9 cellular contexts compared by ENCODE assay signal in the genomic region with DNA sequence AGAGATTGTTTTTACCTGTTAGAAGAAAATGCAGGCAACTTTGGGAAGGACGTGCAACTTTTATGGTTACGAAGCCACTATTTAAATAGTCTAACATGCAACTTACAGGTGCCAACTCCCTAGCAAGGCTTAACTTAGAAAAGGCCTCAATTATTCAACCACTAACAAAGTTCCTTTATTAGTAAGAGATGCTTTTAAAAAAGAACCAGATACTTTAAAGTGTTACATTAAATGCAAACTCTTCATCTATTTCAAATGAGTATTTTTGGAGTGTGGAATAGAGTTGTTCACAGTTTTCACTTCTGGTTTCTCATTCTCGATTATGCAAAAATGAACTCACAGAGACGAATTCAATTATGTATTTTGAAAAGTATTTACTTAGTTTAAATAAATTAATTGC. TPM values are rescaled to one million over a fixed set of nuclear protein-coding genes. Genes with fewer than 3 reads are reported as not detected.
DNase-seq lines count a peak whose midpoint lies in the region; ATAC-seq and FAIRE-seq lines count a peak whose summit lies in the region.
"Had no signal": no experiment of that assay in that cellular context is flagged by ENCODE, and none has a peak within 500 bp of the region (broad histone marks: within the 10 kb centered on the region; RNA-seq: fewer than 3 reads in every experiment).

No MANE protein-coding gene starts in this region.

- CTCF ChIA-PET in activated naive CD4-positive, alpha-beta T cell treated with anti-CD3 and anti-CD28 coated beads, Interleukin-2, amount 10 ng/mL, durations not matched to agents 7 days and 5 days (lab: Charles Lee): interaction anchor here (0.6 kb wide), 1 partner anchor 8 kb away, joined by 3 read pairs; no protein-coding TSS in a partner anchor

- H3K27me3 Mint-ChIP-seq in activated naive CD4-positive, alpha-beta T cell treated with anti-CD3 and anti-CD28 coated beads, Interleukin-2, amount 10 ng/mL, durations not matched to agents 7 days and 5 days: no peaks in the 10 kb centered on the region

- H3K4me3 Mint-ChIP-seq in activated naive CD4-positive, alpha-beta T cell treated with anti-CD3 and anti-CD28 coated beads, Interleukin-2, amount 10 ng/mL, durations not matched to agents 7 days and 5 days: no peak overlapping the region
- H3K4me3 Mint-ChIP-seq: CD8-positive, alpha-beta T cell had no signal

- peak; percentile 17 for FAIRE-seq in islet of Langerhans (lab: Jason Lieb, UNC)

- no peak for DNase-seq in NCI-H1417 treated with DMSO at 0.1 percent for 48 hours (lab: John Stamatoyannopoulos, UW)
- no peak for DNase-seq in activated naive CD4-positive, alpha-beta T cell treated with anti-CD3 and anti-CD28 coated beads, Interleukin-2, amount 10 ng/mL, durations not matched to agents 7 days and 5 days
- no peak for DNase-seq in left ventricle myocardium superior
- no peak for DNase-seq in retina
- DNase-seq: CD8-positive, alpha-beta T cell had no signal

- no peak overlapping the region for H3K27ac Mint-ChIP-seq in activated naive CD4-positive, alpha-beta T cell treated with anti-CD3 and anti-CD28 coated beads, Interleukin-2, amount 10 ng/mL, durations not matched to agents 7 days and 5 days
- H3K27ac Mint-ChIP-seq: CD8-positive, alpha-beta T cell had no signal

- peak; percentile 62 for ATAC-seq in GM18907 (IDR thresholded peaks at IDR 0.05; ENCODE audit: unreplicated experiment)
- ATAC-seq in GM21723 (IDR thresholded peaks at IDR 0.05; ENCODE audit: unreplicated experiment): peak; percentile 81
- peak; percentile 62 for ATAC-seq in HG03175 (IDR thresholded peaks at IDR 0.05; ENCODE audit: unreplicated experiment)
- ATAC-seq in left ventricle myocardium superior: no peak
- ATAC-seq: CD8-positive, alpha-beta T cell had no signal

- peaks cover 50% of the 10 kb centered on the region for H3K36me3 Mint-ChIP-seq in activated naive CD4-positive, alpha-beta T cell treated with anti-CD3 and anti-CD28 coated beads, Interleukin-2, amount 10 ng/mL, durations not matched to agents 7 days and 5 days

- intact Hi-C loops in left ventricle myocardium superior (cut with micrococcal nuclease): no loop called here

- no peaks in the 10 kb centered on the region for H3K4me1 Mint-ChIP-seq in activated naive CD4-positive, alpha-beta T cell treated with anti-CD3 and anti-CD28 coated beads, Interleukin-2, amount 10 ng/mL, durations not matched to agents 7 days and 5 days

- H3K9me3 Mint-ChIP-seq in activated naive CD4-positive, alpha-beta T cell treated with anti-CD3 and anti-CD28 coated beads, Interleukin-2, amount 10 ng/mL, durations not matched to agents 7 days and 5 days: peaks cover 3% of the 10 kb centered on the region
- H3K9me3 Mint-ChIP-seq: CD8-positive, alpha-beta T cell had no signal

RNA-seq across cellular contexts. Expression of a gene that starts 51.7 kb away (rescaled TPM):
- 8.2 TPM for total RNA-seq in left ventricle myocardium superior
